20 cellular contexts compared by ENCODE assay signal in the genomic region with DNA sequence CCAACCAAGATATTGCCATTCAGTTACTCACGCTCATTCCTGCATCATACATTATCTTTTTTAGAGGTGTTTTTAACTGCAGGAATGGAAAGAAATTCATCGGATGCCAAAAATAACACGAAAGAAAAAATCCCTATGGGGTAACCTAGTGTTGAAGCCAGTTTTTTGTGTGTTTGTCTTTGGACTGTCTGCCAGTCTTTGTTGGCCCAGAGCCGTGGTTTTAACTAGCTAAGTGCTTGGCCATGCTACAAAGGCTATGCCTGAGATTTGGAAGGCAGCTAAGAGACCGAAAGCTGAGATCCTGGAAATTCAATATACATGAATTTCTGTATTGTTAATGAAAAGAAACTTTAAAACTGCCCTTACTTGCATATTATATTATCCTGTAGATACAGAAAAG.
A peak's percentile ranks its signal among the peaks of the same experiment; 100 is the strongest.
DNase-seq lines count a peak whose midpoint lies in the region; ATAC-seq, FAIRE-seq and TF ChIP-seq lines count a peak whose summit lies in the region.
"Had no signal": no experiment of that assay in that cellular context is flagged by ENCODE, and none has a peak within 500 bp of the region (broad histone marks: within the 10 kb centered on the region; RNA-seq: fewer than 3 reads in every experiment).

No MANE protein-coding gene starts in this region.

- no peak for DNase-seq in HepG2 (ENCODE audit: low spot score)
- peak; percentile 67 for DNase-seq in astrocyte of the cerebellum (ENCODE audit: low read depth)
- DNase-seq in SK-N-SH: no peak
- no peak for DNase-seq in NOMO-1 (lab: John Stamatoyannopoulos, UW; ENCODE audit: unreplicated experiment in 2 of 2)
- DNase-seq: Calu3; CD4-positive, alpha-beta T cell; DND-41; GDM1; NCI-H1105 treated with DMSO at 0.1 percent for 48 hours; NCI-H187 treated with DMSO at 0.1 percent for 48 hours; NCI-H526; PC-3 had no signal

- H3K36me3 ChIP-seq in liver (ENCODE audit: control insufficient read depth in 4 of 4, insufficient read depth in 3 of 4, low read depth in 1 of 4, low read length in 3 of 4) (no peaks in the 10 kb centered on the region), HepG2 (replicated peaks in 1 of 2; ENCODE audit: control insufficient read depth in 1 of 2, insufficient read depth in 2 of 2, low read length in 2 of 2) (no peaks in the 10 kb centered on the region), SK-N-SH (replicated peaks in 1 of 2; ENCODE audit: control insufficient read depth in 1 of 2, insufficient read depth in 2 of 2, low read length in 1 of 2) (no peaks in the 10 kb centered on the region)

- H3K9ac ChIP-seq in liver (ENCODE audit: low read depth in 1 of 2, low read length in 2 of 2): no peak overlapping the region
- no peak overlapping the region for H3K9ac ChIP-seq in HepG2 (ENCODE audit: insufficient read depth, low read depth, low read length)
- H3K9ac ChIP-seq in SK-N-SH: no peak overlapping the region

- H3K4me3 ChIP-seq in liver (ENCODE audit: low read depth in 1 of 3, low read length in 3 of 3) (no peak overlapping the region), HepG2 (replicated peaks in 1 of 3; ENCODE audit: insufficient read depth in 1 of 3, low read depth in 2 of 3, low read length in 3 of 3) (no peak overlapping the region), astrocyte of the cerebellum (ENCODE audit: low read depth, low read length) (no peak overlapping the region), SK-N-SH (ENCODE audit: low read depth in 2 of 2, low read length in 1 of 2) (no peak overlapping the region)
- H3K4me3 ChIP-seq: GM23338, K562, SK-N-MC had no signal

- in situ Hi-C loops in HepG2 (cut with HindIII; ENCODE audit: extremely low pct_ligation_motif_present, low pct_unique_long_range_greater_than_20kb) (no loop called here), astrocyte of the cerebellum (cut with HindIII; ENCODE audit: low sequenced_read_pairs) (no loop called here)

- POLR2A ChIA-PET in HepG2 (lab: Yijun Ruan, JAX): no interaction called here
- POLR2A ChIA-PET in SK-N-SH (lab: Yijun Ruan, JAX): no interaction called here

- BruUV-seq in HepG2 (replicated peaks; lab: Mats Ljungman, UMichigan): no TSS peak

- no peak for FAIRE-seq in HepG2 (lab: Jason Lieb, UNC)
- FAIRE-seq: GM12892, HTR-8/SVneo, K562 had no signal

- WGBS in liver: 37% methylated on average over 5 of the region's 5 CpGs
- WGBS in HepG2 (ENCODE audit: low lambda C conversion rate): 14% methylated on average over 5 of the region's 5 CpGs
- WGBS in SK-N-SH (ENCODE audit: low lambda C conversion rate): 31% methylated on average over 5 of the region's 5 CpGs

- H3K9me3 Mint-ChIP-seq in nephron: peaks cover 28% of the 10 kb centered on the region

- CTCF ChIA-PET in HepG2 (lab: Yijun Ruan, JAX; ENCODE audit: low intra/inter-chr PET ratio, low total read pairs) (no interaction called here), SK-N-SH (lab: Yijun Ruan, JAX) (no interaction called here)

- TF ChIP-seq CTCF in liver (IDR thresholded peaks at IDR 0.05; ENCODE audit: low read depth, low read length, missing input control): no peak
- TF ChIP-seq CTCF in HepG2 (CRISPR knock-in tag; IDR thresholded peaks at IDR 0.05): no peak
- TF ChIP-seq CTCF in astrocyte of the cerebellum (IDR thresholded peaks at IDR 0.05; ENCODE audit: low read depth, low read length, missing control alignments): no peak
- TF ChIP-seq CTCF in nephron (IDR thresholded peaks at IDR 0.05; ENCODE audit: unreplicated experiment in 3 of 3): no peak
- TF ChIP-seq CTCF in SK-N-SH (IDR thresholded peaks at IDR 0.05): no peak

- TF ChIP-seq RAD21 in liver (IDR thresholded peaks at IDR 0.05): no peak
- TF ChIP-seq RAD21 in HepG2 (CRISPR knock-in tag; IDR thresholded peaks at IDR 0.05): no peak
- TF ChIP-seq RAD21 in SK-N-SH (IDR thresholded peaks at IDR 0.05; ENCODE audit: low read length): no peak

- H3K27me3 Mint-ChIP-seq in nephron (ENCODE audit: low read depth): no peaks in the 10 kb centered on the region
- H3K27me3 Mint-ChIP-seq: CD4-positive, alpha-beta T cell had no signal

- no peak overlapping the region for H3K4me3 Mint-ChIP-seq in nephron
- H3K4me3 Mint-ChIP-seq: CD4-positive, alpha-beta T cell; GM23338 had no signal

- peaks cover 8% of the 10 kb centered on the region for H3K4me1 Mint-ChIP-seq in nephron
- H3K4me1 Mint-ChIP-seq: GM23338 had no signal

- H3K79me2 ChIP-seq in HepG2 (ENCODE audit: insufficient read depth, low read length): no peaks in the 10 kb centered on the region
- no peaks in the 10 kb centered on the region for H3K79me2 ChIP-seq in SK-N-SH (ENCODE audit: insufficient read depth)

- H3K27ac Mint-ChIP-seq in nephron: peak overlapping the region in 2 of 3 experiments; percentile 5 to 17
- H3K27ac Mint-ChIP-seq: CD4-positive, alpha-beta T cell; GM23338 had no signal

- peaks cover 0 to 7% (median 0%) of the 10 kb centered on the region in 4 donors for H3K9me3 ChIP-seq in liver (ENCODE audit: control insufficient read depth in 4 of 4, low read length in 3 of 4)
- peaks cover 6% of the 10 kb centered on the region for H3K9me3 ChIP-seq in HepG2 (ENCODE audit: low read length)
- no peaks in the 10 kb centered on the region for H3K9me3 ChIP-seq in SK-N-SH

- H3K36me3 Mint-ChIP-seq in nephron (ENCODE audit: low read depth): no peaks in the 10 kb centered on the region

- H4K20me1 ChIP-seq in HepG2 (ENCODE audit: insufficient read depth, low read length): no peaks in the 10 kb centered on the region
- no peaks in the 10 kb centered on the region for H4K20me1 ChIP-seq in SK-N-SH (ENCODE audit: insufficient read depth)

- no peaks in the 10 kb centered on the region for H3K9me2 ChIP-seq in SK-N-SH

- H3K4me2 ChIP-seq in HepG2 (ENCODE audit: low read depth, low read length) (no peak overlapping the region), SK-N-SH (no peak overlapping the region)
- H3K4me2 ChIP-seq: GM23338 had no signal

- H3F3A ChIP-seq in SK-N-SH (replicated peaks; ENCODE audit: insufficient read depth): no peaks in the 10 kb centered on the region

- no peak for TF ChIP-seq POLR2A in HepG2 (IDR thresholded peaks at IDR 0.05; ENCODE audit: insufficient read depth in 1 of 2, low read depth in 2 of 2, low read length in 2 of 2)

- H3K27ac ChIP-seq in liver (ENCODE audit: low read depth in 1 of 2, low read length in 2 of 2) (no peak overlapping the region), HepG2 (ENCODE audit: extremely low read length, insufficient read depth, low read length) (no peak overlapping the region), SK-N-SH (ENCODE audit: low read depth in 2 of 2, low read length in 1 of 2) (no peak overlapping the region)
- H3K27ac ChIP-seq: SK-N-MC had no signal

- peaks cover 0 to 3% (median 1%) of the 10 kb centered on the region in 4 donors for H3K4me1 ChIP-seq in liver (ENCODE audit: control insufficient read depth in 4 of 4, insufficient read depth in 4 of 4, low read length in 3 of 4)
- no peaks in the 10 kb centered on the region for H3K4me1 ChIP-seq in HepG2 (ENCODE audit: insufficient read depth, low read length)
- no peaks in the 10 kb centered on the region for H3K4me1 ChIP-seq in SK-N-SH (ENCODE audit: control insufficient read depth in 1 of 2, insufficient read depth in 2 of 2, low read depth in 1 of 2, low read length in 1 of 2)

- intact Hi-C loops in HepG2 (cut with micrococcal nuclease; ENCODE audit: unreplicated experiment): no loop called here

- TF ChIP-seq EP300 in HepG2 (IDR thresholded peaks at IDR 0.05; ENCODE audit: low read depth in 2 of 2, low read length in 2 of 2) (no peak), HepG2 (CRISPR knock-in tag; IDR thresholded peaks at IDR 0.05; ENCODE audit: borderline replicate concordance) (no peak), SK-N-SH (IDR thresholded peaks at IDR 0.05; ENCODE audit: borderline replicate concordance in 1 of 2, low read depth in 1 of 2, low read length in 1 of 2) (no peak)

- no peak for ATAC-seq in HepG2
- no peak for ATAC-seq in HG03469 (IDR thresholded peaks at IDR 0.05; ENCODE audit: unreplicated experiment)
- ATAC-seq: GM23338, K562, PC-3 had no signal

- H2AFZ ChIP-seq in HepG2 (ENCODE audit: low read length) (no peak overlapping the region), SK-N-SH (ENCODE audit: low read depth) (no peak overlapping the region)
- H2AFZ ChIP-seq: GM23338 had no signal

- H3K27me3 ChIP-seq in liver (ENCODE audit: control insufficient read depth in 4 of 4, insufficient read depth in 4 of 4, low read length in 3 of 4) (no peaks in the 10 kb centered on the region), HepG2 (ENCODE audit: control insufficient read depth in 1 of 2, insufficient read depth in 2 of 2, low read length in 2 of 2) (no peaks in the 10 kb centered on the region), SK-N-SH (ENCODE audit: insufficient read depth) (no peaks in the 10 kb centered on the region)

TF ChIP-seq in liver, 16 proteins besides CTCF, POLR2A, EP300 and RAD21 (continues in another document):
- TF ChIP-seq TAF1 (conservative IDR thresholded peaks at IDR 0.05): no peak
- TF ChIP-seq FOXA2 (IDR thresholded peaks at IDR 0.05): no peak
- TF ChIP-seq JUND (IDR thresholded peaks at IDR 0.05): no peak
- TF ChIP-seq NR2F2 (IDR thresholded peaks at IDR 0.05): no peak
- no peak for TF ChIP-seq EGR1 (IDR thresholded peaks at IDR 0.05; ENCODE audit: low read depth in 2 of 2)

TF ChIP-seq in HepG2, 621 proteins besides CTCF, POLR2A, EP300 and RAD21 (continues in another document):
- no peak for TF ChIP-seq POLR2G (IDR thresholded peaks at IDR 0.05; ENCODE audit: low read depth, low read length)
- no peak for TF ChIP-seq HNRNPUL1 (IDR thresholded peaks at IDR 0.05; ENCODE audit: low read depth, low read length)
- TF ChIP-seq, protein P1, sequence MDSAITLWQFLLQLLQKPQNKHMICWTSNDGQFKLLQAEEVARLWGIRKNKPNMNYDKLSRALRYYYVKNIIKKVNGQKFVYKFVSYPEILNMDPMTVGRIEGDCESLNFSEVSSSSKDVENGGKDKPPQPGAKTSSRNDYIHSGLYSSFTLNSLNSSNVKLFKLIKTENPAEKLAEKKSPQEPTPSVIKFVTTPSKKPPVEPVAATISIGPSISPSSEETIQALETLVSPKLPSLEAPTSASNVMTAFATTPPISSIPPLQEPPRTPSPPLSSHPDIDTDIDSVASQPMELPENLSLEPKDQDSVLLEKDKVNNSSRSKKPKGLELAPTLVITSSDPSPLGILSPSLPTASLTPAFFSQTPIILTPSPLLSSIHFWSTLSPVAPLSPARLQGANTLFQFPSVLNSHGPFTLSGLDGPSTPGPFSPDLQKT (CRISPR knock-in tag; IDR thresholded peaks at IDR 0.05; ENCODE audit: borderline replicate concordance): no peak

TF ChIP-seq in SK-N-SH, 30 proteins besides CTCF, POLR2A, EP300 and RAD21 (continues in another document):
- no peak for TF ChIP-seq TEAD4 (IDR thresholded peaks at IDR 0.05; ENCODE audit: borderline replicate concordance, insufficient read depth)
- no peak for TF ChIP-seq TAF1 (IDR thresholded peaks at IDR 0.05; ENCODE audit: borderline replicate concordance, low read depth, low read length)
- no peak for TF ChIP-seq GATA2 (CRISPR knock-in tag; IDR thresholded peaks at IDR 0.05)
- TF ChIP-seq JUND (IDR thresholded peaks at IDR 0.05): no peak
- TF ChIP-seq GABPA (IDR thresholded peaks at IDR 0.05; ENCODE audit: low read depth): no peak
- TF ChIP-seq POLR2AphosphoS5 (IDR thresholded peaks at IDR 0.05; ENCODE audit: low read depth, low read length): no peak
- TF ChIP-seq NRF1 (IDR thresholded peaks at IDR 0.05; ENCODE audit: low read depth, low read length): no peak
- no peak for TF ChIP-seq YY1 (IDR thresholded peaks at IDR 0.05; ENCODE audit: low read depth)
- no peak for TF ChIP-seq FOXM1 (IDR thresholded peaks at IDR 0.05; ENCODE audit: low read depth)
